29 cellular contexts compared by ENCODE assay signal in the genomic region with DNA sequence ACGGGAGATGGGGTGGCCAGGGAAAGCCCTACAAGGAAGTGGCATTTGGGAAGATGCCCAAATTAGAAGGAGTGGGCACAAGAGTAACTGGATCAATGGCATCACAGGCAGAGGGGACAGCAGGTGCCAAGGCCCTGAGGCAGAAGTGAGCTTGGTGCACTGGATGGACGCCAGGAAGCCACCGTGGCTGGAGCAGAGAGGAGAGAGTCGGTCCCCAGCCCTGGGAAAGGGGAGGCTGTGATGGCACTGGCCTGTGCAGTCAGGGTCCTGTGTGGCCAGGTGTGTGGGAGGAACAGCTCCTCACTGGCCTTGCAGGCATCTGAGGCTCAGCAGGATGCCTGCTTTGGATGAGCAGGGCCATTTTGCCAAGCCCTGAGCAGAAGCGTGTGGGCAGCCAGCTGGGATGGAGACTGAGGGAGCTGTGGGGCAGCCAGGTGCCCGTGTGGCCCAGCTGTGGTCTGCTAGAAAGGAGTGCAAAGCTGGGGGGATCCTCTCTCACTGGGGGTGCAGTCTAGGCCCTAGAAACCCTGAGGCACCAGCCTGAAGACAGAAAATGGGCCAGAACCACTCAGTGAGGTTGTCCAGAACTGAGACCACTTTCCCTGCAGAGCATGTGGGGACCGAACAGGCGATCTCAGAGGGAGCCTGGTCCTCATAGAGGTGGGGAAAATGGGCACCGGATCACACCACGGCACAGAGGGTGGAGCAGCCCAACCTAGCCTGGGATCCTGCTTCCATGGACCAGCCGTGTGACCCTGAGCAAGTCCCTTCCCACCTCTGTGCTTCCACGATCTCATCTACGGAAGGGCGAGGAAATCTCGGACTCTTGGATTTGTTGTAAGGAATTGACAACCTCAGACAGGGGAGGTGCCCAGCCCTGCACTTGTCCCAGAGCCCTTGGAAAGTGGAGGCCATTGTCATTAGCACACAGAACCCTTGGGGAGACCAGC.
DNase-seq lines count a peak whose midpoint lies in the region; ATAC-seq and TF ChIP-seq lines count a peak whose summit lies in the region.
"Had no signal": no experiment of that assay in that cellular context is flagged by ENCODE, and none has a peak within 500 bp of the region (broad histone marks: within the 10 kb centered on the region; RNA-seq: fewer than 3 reads in every experiment).

No MANE protein-coding gene starts in this region.

- no peaks in the 10 kb centered on the region for H3K9me3 ChIP-seq in uterus
- H3K9me3 ChIP-seq: BE2C, HAP-1, spleen had no signal

- peaks cover 0 to 5% of the 10 kb centered on the region in 2 donors for H3K4me1 ChIP-seq in uterus
- H3K4me1 ChIP-seq: HAP-1, neural progenitor cell had no signal

- no peak for TF ChIP-seq POLR2A in uterus (IDR thresholded peaks at IDR 0.05)

- intact Hi-C loops in uterus (cut with DNase I; ENCODE audit: low total_unique reads), result no loop called here

- peaks cover 6% of the 10 kb centered on the region for H3K4me1 Mint-ChIP-seq in activated naive CD8-positive, alpha-beta T cell treated with anti-CD3 and anti-CD28 coated beads, Interleukin-2, amount 10 ng/mL, durations not matched to agents 7 days and 5 days
- H3K4me1 Mint-ChIP-seq in activated naive CD8-positive, alpha-beta T cell treated with anti-CD3 and anti-CD28 coated beads, Interleukin-2, amount 50 U/mL, for 24 hours, result no peaks in the 10 kb centered on the region
- H3K4me1 Mint-ChIP-seq in chondrocyte (ENCODE audit: low read depth) (peaks cover 7% of the 10 kb centered on the region), nephron progenitor cell (peaks cover 35% of the 10 kb centered on the region)
- H3K4me1 Mint-ChIP-seq: CD8-positive, alpha-beta memory T cell had no signal

- ATAC-seq in activated naive CD8-positive, alpha-beta T cell treated with anti-CD3 and anti-CD28 coated beads, Interleukin-2, amount 10 ng/mL, durations not matched to agents 7 days and 5 days (ENCODE audit: low read depth), result no peak
- ATAC-seq in activated naive CD8-positive, alpha-beta T cell treated with anti-CD3 and anti-CD28 coated beads, Interleukin-2, amount 50 U/mL, for 24 hours, result no peak
- ATAC-seq in HG02588 (IDR thresholded peaks at IDR 0.05; ENCODE audit: unreplicated experiment), result no peak
- ATAC-seq: GM12878, left colon, right cardiac atrium had no signal

- no peak overlapping the region for H3K4me3 ChIP-seq in uterus
- H3K4me3 ChIP-seq: cardiac muscle cell, coronary artery, GM12878, HAP-1, neural progenitor cell, spleen had no signal

- no peak overlapping the region for H3K27ac Mint-ChIP-seq in activated naive CD8-positive, alpha-beta T cell treated with anti-CD3 and anti-CD28 coated beads, Interleukin-2, amount 10 ng/mL, durations not matched to agents 7 days and 5 days
- H3K27ac Mint-ChIP-seq in activated naive CD8-positive, alpha-beta T cell treated with anti-CD3 and anti-CD28 coated beads, Interleukin-2, amount 50 U/mL, for 24 hours, result no peak overlapping the region
- H3K27ac Mint-ChIP-seq in chondrocyte (ENCODE audit: unreplicated experiment) (no peak overlapping the region), nephron progenitor cell (peak overlapping the region; percentile 37)
- H3K27ac Mint-ChIP-seq: neural progenitor cell; stimulated activated naive CD8-positive, alpha-beta T cell treated with anti-CD3 and anti-CD28 coated beads, Interleukin-15, Interleukin-2, amounts not matched to agents 100 ng/mL and 50 ng/mL, for 24 hours; T-cell had no signal

- H3K4me3 Mint-ChIP-seq in activated naive CD8-positive, alpha-beta T cell treated with anti-CD3 and anti-CD28 coated beads, Interleukin-2, amount 10 ng/mL, durations not matched to agents 7 days and 5 days, result no peak overlapping the region
- no peak overlapping the region for H3K4me3 Mint-ChIP-seq in activated naive CD8-positive, alpha-beta T cell treated with anti-CD3 and anti-CD28 coated beads, Interleukin-2, amount 50 U/mL, for 24 hours
- H3K4me3 Mint-ChIP-seq in chondrocyte (ENCODE audit: unreplicated experiment) (no peak overlapping the region), nephron progenitor cell (no peak overlapping the region)
- H3K4me3 Mint-ChIP-seq: CD8-positive, alpha-beta memory T cell; neural progenitor cell; stimulated activated naive CD8-positive, alpha-beta T cell treated with anti-CD3 and anti-CD28 coated beads, Interleukin-15, Interleukin-2, amounts not matched to agents 100 ng/mL and 50 ng/mL, for 24 hours; T-cell had no signal

- TF ChIP-seq CTCF in chondrocyte (IDR thresholded peaks at IDR 0.05) (no peak), nephron progenitor cell (IDR thresholded peaks at IDR 0.05) (no peak), uterus (IDR thresholded peaks at IDR 0.05) (no peak)

- no peaks in the 10 kb centered on the region for H3K36me3 ChIP-seq in uterus
- H3K36me3 ChIP-seq: BE2C, cardiac muscle cell, HAP-1, neural progenitor cell, spleen had no signal

- H3K9me3 Mint-ChIP-seq in activated naive CD8-positive, alpha-beta T cell treated with anti-CD3 and anti-CD28 coated beads, Interleukin-2, amount 10 ng/mL, durations not matched to agents 7 days and 5 days, result no peaks in the 10 kb centered on the region
- no peaks in the 10 kb centered on the region for H3K9me3 Mint-ChIP-seq in activated naive CD8-positive, alpha-beta T cell treated with anti-CD3 and anti-CD28 coated beads, Interleukin-2, amount 50 U/mL, for 24 hours
- no peaks in the 10 kb centered on the region for H3K9me3 Mint-ChIP-seq in chondrocyte (ENCODE audit: low read depth)
- peaks cover 3% of the 10 kb centered on the region for H3K9me3 Mint-ChIP-seq in nephron progenitor cell
- H3K9me3 Mint-ChIP-seq: neural progenitor cell; stimulated activated naive CD8-positive, alpha-beta T cell treated with anti-CD3 and anti-CD28 coated beads, Interleukin-15, Interleukin-2, amounts not matched to agents 100 ng/mL and 50 ng/mL, for 24 hours; T-cell had no signal

- POLR2A ChIA-PET in activated naive CD8-positive, alpha-beta T cell treated with anti-CD3 and anti-CD28 coated beads, Interleukin-2, amount 10 ng/mL, durations not matched to agents 7 days and 5 days (lab: Charles Lee), result no interaction called here

- peaks cover 13% of the 10 kb centered on the region for H3K27me3 Mint-ChIP-seq in activated naive CD8-positive, alpha-beta T cell treated with anti-CD3 and anti-CD28 coated beads, Interleukin-2, amount 10 ng/mL, durations not matched to agents 7 days and 5 days
- peaks cover 12% of the 10 kb centered on the region for H3K27me3 Mint-ChIP-seq in activated naive CD8-positive, alpha-beta T cell treated with anti-CD3 and anti-CD28 coated beads, Interleukin-2, amount 50 U/mL, for 24 hours
- H3K27me3 Mint-ChIP-seq in chondrocyte (ENCODE audit: low read depth) (peaks cover 33% of the 10 kb centered on the region), nephron progenitor cell (ENCODE audit: low read depth, poor library complexity) (peaks cover 71% of the 10 kb centered on the region)

- peak; percentile 22 for DNase-seq in activated naive CD8-positive, alpha-beta T cell treated with anti-CD3 and anti-CD28 coated beads, Interleukin-2, amount 10 ng/mL, durations not matched to agents 7 days and 5 days
- no peak for DNase-seq in activated naive CD8-positive, alpha-beta T cell treated with anti-CD3 and anti-CD28 coated beads, Interleukin-2, amount 50 U/mL, for 24 hours
- DNase-seq in chondrocyte (ENCODE audit: low spot score), result peak; percentile 62
- no peak for DNase-seq in nephron progenitor cell
- DNase-seq in uterus, result no peak
- DNase-seq in RKO (ENCODE audit: low spot score), result no peak
- DNase-seq: activated CD4-positive, alpha-beta T cell treated with anti-CD3 and anti-CD28 coated beads, Interleukin-2, amount 50 U/mL, for 48 hours; activated gamma-delta T cell; BE2C; CD8-positive, alpha-beta memory T cell; effector memory CD4-positive, alpha-beta T cell; hypothalamus; IMR-90; mesendoderm; NCI-H1694; NCI-H446 treated with DMSO at 0.1 percent for 48 hours; NCI-H82; right cardiac atrium; spleen; stimulated activated CD8-positive, alpha-beta memory T cell treated with anti-CD3 and anti-CD28 coated beads, Interleukin-4, amount 100 ng/mL, for 48 hours had no signal

- H3K36me3 Mint-ChIP-seq in activated naive CD8-positive, alpha-beta T cell treated with anti-CD3 and anti-CD28 coated beads, Interleukin-2, amount 10 ng/mL, durations not matched to agents 7 days and 5 days, result no peaks in the 10 kb centered on the region
- no peaks in the 10 kb centered on the region for H3K36me3 Mint-ChIP-seq in activated naive CD8-positive, alpha-beta T cell treated with anti-CD3 and anti-CD28 coated beads, Interleukin-2, amount 50 U/mL, for 24 hours (ENCODE audit: low read depth)
- H3K36me3 Mint-ChIP-seq in chondrocyte (ENCODE audit: low read depth) (no peaks in the 10 kb centered on the region), nephron progenitor cell (ENCODE audit: low read depth) (no peaks in the 10 kb centered on the region)
- H3K36me3 Mint-ChIP-seq: CD8-positive, alpha-beta memory T cell; neural progenitor cell; T-cell had no signal

- no peaks in the 10 kb centered on the region for H3K27me3 ChIP-seq in uterus
- H3K27me3 ChIP-seq: cardiac muscle cell, neural progenitor cell had no signal

- H3K27ac ChIP-seq in uterus, result no peak overlapping the region
- H3K27ac ChIP-seq: cardiac muscle cell, coronary artery, neural progenitor cell, spleen had no signal

Comparison
In these comparisons a context has a peak if more than half of its experiments do, and no peak if none do; other contexts are left out.
1. DNase-seq: peak in activated naive CD8-positive, alpha-beta T cell treated with anti-CD3 and anti-CD28 coated beads, Interleukin-2, amount 10 ng/mL, durations not matched to agents 7 days and 5 days (single experiment) and chondrocyte (single experiment); none in activated naive CD8-positive, alpha-beta T cell treated with anti-CD3 and anti-CD28 coated beads, Interleukin-2, amount 50 U/mL, for 24 hours (single experiment), nephron progenitor cell (single experiment), uterus (0 of 2) and RKO (single experiment).